Comparison of ENCODE assay signal across 7 cellular contexts in the genomic region with DNA sequence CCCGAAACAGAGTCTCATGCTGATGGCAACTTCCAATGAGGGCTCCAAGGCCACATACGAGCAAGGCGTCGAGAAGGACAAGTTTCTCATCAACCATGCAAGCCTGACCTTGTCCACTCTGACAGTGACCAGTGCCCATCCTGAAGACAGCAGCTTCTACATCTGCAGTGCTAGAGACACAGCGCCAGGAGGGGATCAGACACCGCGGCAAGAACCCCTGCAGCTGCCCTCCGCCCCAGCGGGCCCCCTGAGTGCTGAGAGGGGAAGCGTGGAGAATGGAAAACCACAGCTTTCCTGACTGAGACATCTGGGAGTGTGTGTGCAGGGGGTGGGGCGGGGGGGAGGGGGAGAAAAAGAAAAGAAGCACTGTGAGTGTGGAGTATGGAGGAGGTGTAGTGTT.
DNase-seq lines count a peak whose midpoint lies in the region; ATAC-seq and TF ChIP-seq lines count a peak whose summit lies in the region.
"Not testable (repeated sequence)": the region's sequence is repeated elsewhere in the genome, so short reads cannot be mapped to it uniquely, and the experiment has no call there.

No MANE protein-coding gene starts in this region.

- ATAC-seq in T-helper 17 cell; activated CD8-positive, alpha-beta T cell treated with anti-CD3 and anti-CD28 coated beads for 36 hours; activated T-helper 17 cell treated with anti-CD3 and anti-CD28 coated beads, Interleukin-2, amount 50 U/mL, for 72 hours (replicated peaks); activated naive CD8-positive, alpha-beta T cell treated with anti-CD3 and anti-CD28 coated beads, Interleukin-2, amount 10 ng/mL, durations not matched to agents 7 days and 5 days (ENCODE audit: low read depth); natural killer cell treated with Interleukin-12 subunit alpha and Interleukin-12 subunit beta and Interleukin-15 and Interleukin-18, amount 100 ng/mL, for 72 hours: not testable (repeated sequence)

- H3K27ac ChIP-seq in BLaER1, result peak overlapping the region; percentile 75

- H3K27ac Mint-ChIP-seq in T-helper 17 cell, result peak overlapping the region; percentile 75
- peak overlapping the region; percentile 82 for H3K27ac Mint-ChIP-seq in activated CD8-positive, alpha-beta T cell treated with anti-CD3 and anti-CD28 coated beads for 36 hours
- H3K27ac Mint-ChIP-seq in activated T-helper 17 cell treated with anti-CD3 and anti-CD28 coated beads, Interleukin-2, amount 50 U/mL, for 72 hours, result peak overlapping the region; percentile 81
- peak overlapping the region; percentile 79 for H3K27ac Mint-ChIP-seq in activated naive CD8-positive, alpha-beta T cell treated with anti-CD3 and anti-CD28 coated beads, Interleukin-2, amount 10 ng/mL, durations not matched to agents 7 days and 5 days
- H3K27ac Mint-ChIP-seq in natural killer cell treated with Interleukin-12 subunit alpha and Interleukin-12 subunit beta and Interleukin-15 and Interleukin-18, amount 100 ng/mL, for 72 hours, result not testable (repeated sequence)

- H3K9me3 Mint-ChIP-seq in activated CD8-positive, alpha-beta T cell treated with anti-CD3 and anti-CD28 coated beads for 36 hours; activated T-helper 17 cell treated with anti-CD3 and anti-CD28 coated beads, Interleukin-2, amount 50 U/mL, for 72 hours; activated naive CD8-positive, alpha-beta T cell treated with anti-CD3 and anti-CD28 coated beads, Interleukin-2, amount 10 ng/mL, durations not matched to agents 7 days and 5 days; natural killer cell treated with Interleukin-12 subunit alpha and Interleukin-12 subunit beta and Interleukin-15 and Interleukin-18, amount 100 ng/mL, for 72 hours: not testable (repeated sequence)

- H3K27me3 Mint-ChIP-seq in T-helper 17 cell; activated CD8-positive, alpha-beta T cell treated with anti-CD3 and anti-CD28 coated beads for 36 hours; activated T-helper 17 cell treated with anti-CD3 and anti-CD28 coated beads, Interleukin-2, amount 50 U/mL, for 72 hours: not testable (repeated sequence)
- H3K27me3 Mint-ChIP-seq in activated naive CD8-positive, alpha-beta T cell treated with anti-CD3 and anti-CD28 coated beads, Interleukin-2, amount 10 ng/mL, durations not matched to agents 7 days and 5 days, result peaks cover 13% of the 10 kb centered on the region
- peaks cover 5 to 16% of the 10 kb centered on the region in 2 donors for H3K27me3 Mint-ChIP-seq in natural killer cell treated with Interleukin-12 subunit alpha and Interleukin-12 subunit beta and Interleukin-15 and Interleukin-18, amount 100 ng/mL, for 72 hours

- H3K36me3 ChIP-seq in BLaER1, result not testable (repeated sequence)

- peak overlapping the region; percentile 50 for H3K4me3 ChIP-seq in BLaER1

- peak overlapping the region; percentile 62; the same call in 1 of the 2 replicates for H3K9ac ChIP-seq in BLaER1

- CTCF ChIA-PET in activated CD8-positive, alpha-beta T cell treated with anti-CD3 and anti-CD28 coated beads for 36 hours (lab: Charles Lee), result interaction anchor here (1.6 to 1.7 kb wide), 2 partner anchors 19 to 184 kb away, joined by 4 to 7 read pairs; no protein-coding TSS in a partner anchor

- POLR2A ChIA-PET in activated CD8-positive, alpha-beta T cell treated with anti-CD3 and anti-CD28 coated beads for 36 hours (lab: Charles Lee), result interaction anchor here (0.6 to 1.9 kb wide), 3 partner anchors 23 to 423 kb away, joined by 3 to 5 read pairs (median 3); no protein-coding TSS in a partner anchor
- POLR2A ChIA-PET in activated naive CD8-positive, alpha-beta T cell treated with anti-CD3 and anti-CD28 coated beads, Interleukin-2, amount 10 ng/mL, durations not matched to agents 7 days and 5 days (lab: Charles Lee), result not testable (repeated sequence)

- H3K9me3 ChIP-seq in BLaER1; T-helper 17 cell (ENCODE audit: control insufficient read depth, low read length, poor library complexity, severe bottlenecking): not testable (repeated sequence)

- not testable (repeated sequence) for TF ChIP-seq CTCF in activated CD8-positive, alpha-beta T cell treated with anti-CD3 and anti-CD28 coated beads for 36 hours (IDR thresholded peaks at IDR 0.05)

- peak; percentile 39 for DNase-seq in GDM1 (lab: John Stamatoyannopoulos, UW)
- DNase-seq in T-helper 17 cell; activated CD8-positive, alpha-beta T cell treated with anti-CD3 and anti-CD28 coated beads for 36 hours; activated naive CD8-positive, alpha-beta T cell treated with anti-CD3 and anti-CD28 coated beads, Interleukin-2, amount 10 ng/mL, durations not matched to agents 7 days and 5 days; natural killer cell treated with Interleukin-12 subunit alpha and Interleukin-12 subunit beta and Interleukin-15 and Interleukin-18, amount 100 ng/mL, for 72 hours (ENCODE audit: low spot score): not testable (repeated sequence)

- H3K27me3 ChIP-seq in BLaER1, result not testable (repeated sequence)

- peak overlapping the region; percentile 86 for H3K4me3 Mint-ChIP-seq in T-helper 17 cell
- peak overlapping the region; percentile 72 for H3K4me3 Mint-ChIP-seq in activated CD8-positive, alpha-beta T cell treated with anti-CD3 and anti-CD28 coated beads for 36 hours
- peak overlapping the region; percentile 74 for H3K4me3 Mint-ChIP-seq in activated T-helper 17 cell treated with anti-CD3 and anti-CD28 coated beads, Interleukin-2, amount 50 U/mL, for 72 hours
- H3K4me3 Mint-ChIP-seq in activated naive CD8-positive, alpha-beta T cell treated with anti-CD3 and anti-CD28 coated beads, Interleukin-2, amount 10 ng/mL, durations not matched to agents 7 days and 5 days, result peak overlapping the region; percentile 64
- H3K4me3 Mint-ChIP-seq in natural killer cell treated with Interleukin-12 subunit alpha and Interleukin-12 subunit beta and Interleukin-15 and Interleukin-18, amount 100 ng/mL, for 72 hours, result peak overlapping the region; percentile 36

- not testable (repeated sequence) for H4K20me1 ChIP-seq in BLaER1

- H3K4me2 ChIP-seq in BLaER1, result peak overlapping the region; percentile 87

- intact Hi-C loops in activated CD8-positive, alpha-beta T cell treated with anti-CD3 and anti-CD28 coated beads for 36 hours (cut with micrococcal nuclease), result not testable (repeated sequence)

- H3K36me3 Mint-ChIP-seq in T-helper 17 cell (ENCODE audit: low read depth); activated CD8-positive, alpha-beta T cell treated with anti-CD3 and anti-CD28 coated beads for 36 hours (ENCODE audit: low read depth); activated T-helper 17 cell treated with anti-CD3 and anti-CD28 coated beads, Interleukin-2, amount 50 U/mL, for 72 hours (ENCODE audit: low read depth); activated naive CD8-positive, alpha-beta T cell treated with anti-CD3 and anti-CD28 coated beads, Interleukin-2, amount 10 ng/mL, durations not matched to agents 7 days and 5 days; natural killer cell treated with Interleukin-12 subunit alpha and Interleukin-12 subunit beta and Interleukin-15 and Interleukin-18, amount 100 ng/mL, for 72 hours: not testable (repeated sequence)

- not testable (repeated sequence) for H3K4me1 Mint-ChIP-seq in T-helper 17 cell; activated CD8-positive, alpha-beta T cell treated with anti-CD3 and anti-CD28 coated beads for 36 hours (ENCODE audit: low read depth); activated T-helper 17 cell treated with anti-CD3 and anti-CD28 coated beads, Interleukin-2, amount 50 U/mL, for 72 hours; activated naive CD8-positive, alpha-beta T cell treated with anti-CD3 and anti-CD28 coated beads, Interleukin-2, amount 10 ng/mL, durations not matched to agents 7 days and 5 days; natural killer cell treated with Interleukin-12 subunit alpha and Interleukin-12 subunit beta and Interleukin-15 and Interleukin-18, amount 100 ng/mL, for 72 hours (ENCODE audit: low read depth in 2 of 2)

- peaks cover 21% of the 10 kb centered on the region for H3K4me1 ChIP-seq in BLaER1

Comparison
In these comparisons a context has a peak if more than half of its experiments do, and no peak if none do; other contexts are left out.
1. H3K4me3 Mint-ChIP-seq: peak in every context shown above with its lines; median percentile 86 in T-helper 17 cell; 74 in activated T-helper 17 cell treated with anti-CD3 and anti-CD28 coated beads, Interleukin-2, amount 50 U/mL, for 72 hours; 72 in activated CD8-positive, alpha-beta T cell treated with anti-CD3 and anti-CD28 coated beads for 36 hours; 64 in activated naive CD8-positive, alpha-beta T cell treated with anti-CD3 and anti-CD28 coated beads, Interleukin-2, amount 10 ng/mL, durations not matched to agents 7 days and 5 days; 36 in natural killer cell treated with Interleukin-12 subunit alpha and Interleukin-12 subunit beta and Interleukin-15 and Interleukin-18, amount 100 ng/mL, for 72 hours.